In genomic region chrX:133859336-133859735, GRCh38 we compare ENCODE assay signal across 22 cellular contexts.
DNase-seq lines count a peak whose midpoint lies in the region; ATAC-seq and TF ChIP-seq lines count a peak whose summit lies in the region.
"Had no signal": no experiment of that assay in that cellular context is flagged by ENCODE, and none has a peak within 500 bp of the region (broad histone marks: within the 10 kb centered on the region; RNA-seq: fewer than 3 reads in every experiment).

No MANE protein-coding gene starts in this region.

- no peaks in the 10 kb centered on the region for H3K4me1 ChIP-seq in foreskin keratinocyte
- H3K4me1 ChIP-seq: BLaER1 treated with 17β-estradiol and CSF1 and Interleukin-3, amounts not matched to agents 10 nM and 100 nM; uterus had no signal

- intact Hi-C loops in lower leg skin (cut with DNase I; ENCODE audit: low total_unique reads), result no loop called here

- ATAC-seq in foreskin keratinocyte (peak; percentile 88), GM18519 (IDR thresholded peaks at IDR 0.05; ENCODE audit: low FRiP score, unreplicated experiment) (no peak), HG03439 (IDR thresholded peaks at IDR 0.05; ENCODE audit: unreplicated experiment) (no peak)
- ATAC-seq: activated T-cell treated with anti-CD3 and anti-CD28 coated beads, Interleukin-2, amount 50 U/mL, for 4 hours; left colon had no signal

- TF ChIP-seq POLR2A in lower leg skin (IDR thresholded peaks at IDR 0.05), result no peak

- WGBS in lower leg skin, 2 donors, result 48 to 56% methylated on average over 3 of the region's 3 CpGs

- no peaks in the 10 kb centered on the region for H3K27me3 ChIP-seq in foreskin keratinocyte
- H3K27me3 ChIP-seq: uterus had no signal

- H3K27ac ChIP-seq in foreskin keratinocyte, result no peak overlapping the region
- H3K27ac ChIP-seq: BLaER1 treated with 17β-estradiol and CSF1 and Interleukin-3, amounts not matched to agents 10 nM and 100 nM; uterus had no signal

- peak; percentile 4 for DNase-seq in COLO668 (lab: John Stamatoyannopoulos, UW; ENCODE audit: unreplicated experiment)
- peak; percentile 72 for DNase-seq in NCI-H1105 treated with DMSO at 0.1 percent for 48 hours (lab: John Stamatoyannopoulos, UW)
- peak; percentile 26 for DNase-seq in NCI-H69 (lab: John Stamatoyannopoulos, UW)
- DNase-seq in foreskin keratinocyte, result peak; percentile 32 to 62
- DNase-seq in amygdala (lab: John Stamatoyannopoulos, UW), result no peak
- DNase-seq in lower leg skin (ENCODE audit: low spot score in 2 of 2), result no peak
- DNase-seq: activated CD4-positive, alpha-beta T cell treated with anti-CD3 and anti-CD28 coated beads for 1 hour; activated CD8-positive, alpha-beta memory T cell treated with anti-CD3 and anti-CD28 coated beads for 24 hours; activated naive CD4-positive, alpha-beta T cell treated with Interleukin-2 at 50 U/mL for 16 hours; activated T-cell treated with anti-CD3 and anti-CD28 coated beads, Interleukin-2, amount 50 U/mL, for 4 hours; Calu3; caudate nucleus; head of caudate nucleus; KBM-7; left colon; NCI-H2081; SIG-M5; T-helper 1 cell had no signal

- no peak for TF ChIP-seq CTCF in foreskin keratinocyte (conservative IDR thresholded peaks at IDR 0.05)
- no peak for TF ChIP-seq CTCF in lower leg skin (IDR thresholded peaks at IDR 0.05)

- H3K4me3 ChIP-seq in lower leg skin (ENCODE audit: low read depth, poor library complexity, severe bottlenecking), result no peak overlapping the region
- H3K4me3 ChIP-seq: BLaER1 treated with 17β-estradiol and CSF1 and Interleukin-3, amounts not matched to agents 10 nM and 100 nM; uterus had no signal

Comparison
In these comparisons a context has a peak if more than half of its experiments do, and no peak if none do; other contexts are left out.
1. DNase-seq: peak in COLO668 (single experiment), NCI-H1105 treated with DMSO at 0.1 percent for 48 hours (single experiment), NCI-H69 (single experiment) and foreskin keratinocyte (2 of 2); none in amygdala (0 of 56) and lower leg skin (0 of 2).